In genomic region chr3:42048495-42048894, GRCh38 we compare ENCODE assay signal across 7 cellular contexts. TPM values are rescaled to one million over a fixed set of nuclear protein-coding genes. Genes with fewer than 3 reads are reported as not detected.
DNase-seq lines count a peak whose midpoint lies in the region; ATAC-seq and TF ChIP-seq lines count a peak whose summit lies in the region.
"Not testable (repeated sequence)": the region's sequence is repeated elsewhere in the genome, so short reads cannot be mapped to it uniquely, and the experiment has no call there.

No MANE protein-coding gene starts in this region.

- not testable (repeated sequence) for H2BK20ac ChIP-seq in H9 (ENCODE audit: low read depth, low read length, poor library complexity, severe bottlenecking)

- H3K36me3 Mint-ChIP-seq in H9 (ENCODE audit: insufficient read depth in 1 of 3, low read depth in 3 of 3); activated CD4-positive, alpha-beta T cell treated with anti-CD3 and anti-CD28 coated beads for 36 hours (ENCODE audit: low read depth); activated naive CD8-positive, alpha-beta T cell treated with anti-CD3 and anti-CD28 coated beads for 36 hours; natural killer cell: not testable (repeated sequence)

- not testable (repeated sequence) for H3K4me2 ChIP-seq in H9 (ENCODE audit: insufficient read depth, insufficient read length, low read length)
- H3K4me2 ChIP-seq in Karpas-422 (ENCODE audit: low read depth, low read length, poor library complexity, severe bottlenecking), result peak overlapping the region; percentile 10

- not testable (repeated sequence) for H4K20me1 ChIP-seq in H9 (ENCODE audit: control insufficient read depth, insufficient read depth, insufficient read length); Karpas-422 (ENCODE audit: insufficient read depth, low read depth, low read length)

- H3K79me2 ChIP-seq in H9 (ENCODE audit: insufficient read depth, low read length), result not testable (repeated sequence)
- H3K79me2 ChIP-seq in Karpas-422 (ENCODE audit: low read length), result peaks cover 94% of the 10 kb centered on the region

- not testable (repeated sequence) for H2BK12ac ChIP-seq in H9 (ENCODE audit: insufficient read length, low read depth, low read length)

- DNase-seq in H9; activated naive CD8-positive, alpha-beta T cell treated with anti-CD3 and anti-CD28 coated beads for 36 hours; heart right ventricle; natural killer cell: not testable (repeated sequence)
- peak; percentile 40 for DNase-seq in Karpas-422
- DNase-seq in activated CD4-positive, alpha-beta T cell treated with anti-CD3 and anti-CD28 coated beads for 36 hours, result peak; percentile 8

- not testable (repeated sequence) for H2AFZ ChIP-seq in H9 (ENCODE audit: low read length); Karpas-422 (ENCODE audit: low read length)

- H3K23ac ChIP-seq in H9 (ENCODE audit: insufficient read length, low read depth, low read length), result not testable (repeated sequence)

- H3T11ph ChIP-seq in H9 (ENCODE audit: low read length), result not testable (repeated sequence)

- H4K91ac ChIP-seq in H9 (ENCODE audit: insufficient read length, low read depth, low read length), result not testable (repeated sequence)

- not testable (repeated sequence) for H3K27ac ChIP-seq in H9 (ENCODE audit: insufficient read length, low read depth, low read length)
- H3K27ac ChIP-seq in Karpas-422 (ENCODE audit: low read length) (peak overlapping the region; percentile 68), heart right ventricle (peak overlapping the region in 6 of 10 donors; percentile 5 to 48 (median 14))

- H3K56ac ChIP-seq in H9 (ENCODE audit: insufficient read length, low read depth, low read length), result not testable (repeated sequence)

- ATAC-seq in GM18511 (IDR thresholded peaks at IDR 0.05; ENCODE audit: unreplicated experiment) (peak; percentile 51), natural killer cell (peak; percentile 76 to 91 (median 80))
- ATAC-seq in activated CD4-positive, alpha-beta T cell treated with anti-CD3 and anti-CD28 coated beads for 36 hours, result peak; percentile 40
- not testable (repeated sequence) for ATAC-seq in heart right ventricle

- not testable (repeated sequence) for H3K9me3 Mint-ChIP-seq in H9; activated CD4-positive, alpha-beta T cell treated with anti-CD3 and anti-CD28 coated beads for 36 hours (ENCODE audit: low read depth); activated naive CD8-positive, alpha-beta T cell treated with anti-CD3 and anti-CD28 coated beads for 36 hours; natural killer cell

- not testable (repeated sequence) for H3K36me3 ChIP-seq in Karpas-422 (ENCODE audit: insufficient read depth, low read length); heart right ventricle

- peak overlapping the region in 2 of 3 experiments; percentile 61 to 88; a peak in 4 of 7 replicates for H3K27ac Mint-ChIP-seq in H9
- H3K27ac Mint-ChIP-seq in activated CD4-positive, alpha-beta T cell treated with anti-CD3 and anti-CD28 coated beads for 36 hours, result not testable (repeated sequence)
- H3K27ac Mint-ChIP-seq in activated naive CD8-positive, alpha-beta T cell treated with anti-CD3 and anti-CD28 coated beads for 36 hours, result peak overlapping the region; percentile 35
- H3K27ac Mint-ChIP-seq in natural killer cell, result peak overlapping the region; percentile 51 to 83

- H3K9ac ChIP-seq in H9 (ENCODE audit: extremely low read depth, insufficient read length, low read length); Karpas-422 (ENCODE audit: low read length): not testable (repeated sequence)

- not testable (repeated sequence) for H3K18ac ChIP-seq in H9 (ENCODE audit: insufficient read length, low read depth, low read length)

- not testable (repeated sequence) for H3K4me3 Mint-ChIP-seq in H9; activated CD4-positive, alpha-beta T cell treated with anti-CD3 and anti-CD28 coated beads for 36 hours; activated naive CD8-positive, alpha-beta T cell treated with anti-CD3 and anti-CD28 coated beads for 36 hours
- H3K4me3 Mint-ChIP-seq in natural killer cell, result peak overlapping the region; percentile 43

- H2BK120ac ChIP-seq in H9 (ENCODE audit: low read depth, low read length, poor library complexity, severe bottlenecking), result not testable (repeated sequence)

- not testable (repeated sequence) for H3K4ac ChIP-seq in H9 (ENCODE audit: low read depth, low read length)

- H3K9me3 ChIP-seq in H9 (ENCODE audit: control insufficient read depth, low read depth, low read length); Karpas-422 (ENCODE audit: low read length); heart right ventricle: not testable (repeated sequence)

- intact Hi-C loops in activated CD4-positive, alpha-beta T cell treated with anti-CD3 and anti-CD28 coated beads for 36 hours (cut with DNase I, micrococcal nuclease); heart right ventricle (cut with DNase I); natural killer cell (cut with micrococcal nuclease): not testable (repeated sequence)

- not testable (repeated sequence) for H3K27me3 Mint-ChIP-seq in H9 (ENCODE audit: low read depth); activated CD4-positive, alpha-beta T cell treated with anti-CD3 and anti-CD28 coated beads for 36 hours; activated naive CD8-positive, alpha-beta T cell treated with anti-CD3 and anti-CD28 coated beads for 36 hours; natural killer cell (ENCODE audit: low read depth in 2 of 2)

- not testable (repeated sequence) for H3K27me3 ChIP-seq in H9 (ENCODE audit: insufficient read depth, low read length); Karpas-422 (ENCODE audit: low read length); heart right ventricle

- H4K5ac ChIP-seq in H9 (ENCODE audit: insufficient read length, low read depth, low read length), result not testable (repeated sequence)

- not testable (repeated sequence) for H2BK5ac ChIP-seq in H9 (ENCODE audit: insufficient read length, low read length)

- TF ChIP-seq CTCF in H9 (conservative IDR thresholded peaks at IDR 0.05); heart right ventricle (IDR thresholded peaks at IDR 0.05); natural killer cell (IDR thresholded peaks at IDR 0.05): not testable (repeated sequence)

- H3K4me3 ChIP-seq in Karpas-422 (ENCODE audit: low read length); heart right ventricle: not testable (repeated sequence)

- not testable (repeated sequence) for H3K14ac ChIP-seq in H9 (ENCODE audit: insufficient read depth, low read length)

- POLR2A ChIA-PET in activated CD4-positive, alpha-beta T cell treated with anti-CD3 and anti-CD28 coated beads for 36 hours (lab: Charles Lee), result not testable (repeated sequence)

- H3K4me1 Mint-ChIP-seq in H9, result peaks cover 62 to 69% of the 10 kb centered on the region in 2 experiments
- peaks cover 40% of the 10 kb centered on the region for H3K4me1 Mint-ChIP-seq in activated CD4-positive, alpha-beta T cell treated with anti-CD3 and anti-CD28 coated beads for 36 hours
- peaks cover 48% of the 10 kb centered on the region for H3K4me1 Mint-ChIP-seq in activated naive CD8-positive, alpha-beta T cell treated with anti-CD3 and anti-CD28 coated beads for 36 hours
- H3K4me1 Mint-ChIP-seq in natural killer cell, result peaks cover 40 to 42% of the 10 kb centered on the region in 2 donors

- not testable (repeated sequence) for H3K79me1 ChIP-seq in H9 (ENCODE audit: insufficient read depth, low read depth, low read length, poor library complexity, severe bottlenecking)

- not testable (repeated sequence) for H3K9me2 ChIP-seq in Karpas-422 (replicated peaks; ENCODE audit: insufficient read depth, low read length)

- H2AK5ac ChIP-seq in H9 (ENCODE audit: insufficient read length, low read length), result not testable (repeated sequence)

- H2BK15ac ChIP-seq in H9 (ENCODE audit: low read depth, low read length), result not testable (repeated sequence)

- CTCF ChIA-PET in activated CD4-positive, alpha-beta T cell treated with anti-CD3 and anti-CD28 coated beads for 36 hours (lab: Charles Lee), result interaction anchor here (1.4 to 1.8 kb wide), 2 partner anchors 28 to 33 kb away, joined by 3 read pairs; no protein-coding TSS in a partner anchor

- H3K23me2 ChIP-seq in H9 (ENCODE audit: insufficient read length, low read depth, low read length, poor library complexity, severe bottlenecking), result not testable (repeated sequence)

- no CpG with 5 or more reads among the region's 4 CpGs for WGBS in H9 (ENCODE audit: extremely low coverage, insufficient read length, low lambda C conversion rate)
- WGBS in heart right ventricle, 2 donors, result 50 to 72% methylated on average over 4 of the region's 4 CpGs

- H3K4me1 ChIP-seq in H9 (ENCODE audit: insufficient read depth, low read length) (peaks cover 27% of the 10 kb centered on the region; the same call in 1 of the 2 replicates), Karpas-422 (ENCODE audit: low read length) (peaks cover 95% of the 10 kb centered on the region), heart right ventricle (peaks cover 20 to 100% (median 81%) of the 10 kb centered on the region in 9 donors)

- not testable (repeated sequence) for H4K8ac ChIP-seq in H9 (replicated peaks; ENCODE audit: insufficient read length, low read depth, low read length)

RNA-seq across cellular contexts. Expression of gene TRAK1, which starts 42.7 kb away (rescaled TPM):
- total RNA-seq in H9 (2021) (30.6 and 34.2 TPM in 2 replicates), heart right ventricle (100 to 1,000 TPM; 182 to 423 (median 320) TPM), natural killer cell (10 to 100 TPM; 30.7 to 31.8 (median 31.8) TPM)
- total RNA-seq in Karpas-422 (2014; rRNA removed; shearing (Covaris generic); ENCODE audit: low replicate concordance), result 72.8 and 115 TPM in 2 replicates
- 10 to 100 TPM; 22.4 to 23.6 TPM for total RNA-seq in activated CD4-positive, alpha-beta T cell treated with anti-CD3 and anti-CD28 coated beads for 36 hours
- total RNA-seq in activated naive CD8-positive, alpha-beta T cell treated with anti-CD3 and anti-CD28 coated beads for 36 hours, result 10 to 100 TPM; 22.3 to 22.8 TPM
- polyA plus RNA-seq in heart right ventricle, result 10 to 100 TPM; 35.5 to 41.2 TPM
